In the genomic region with DNA sequence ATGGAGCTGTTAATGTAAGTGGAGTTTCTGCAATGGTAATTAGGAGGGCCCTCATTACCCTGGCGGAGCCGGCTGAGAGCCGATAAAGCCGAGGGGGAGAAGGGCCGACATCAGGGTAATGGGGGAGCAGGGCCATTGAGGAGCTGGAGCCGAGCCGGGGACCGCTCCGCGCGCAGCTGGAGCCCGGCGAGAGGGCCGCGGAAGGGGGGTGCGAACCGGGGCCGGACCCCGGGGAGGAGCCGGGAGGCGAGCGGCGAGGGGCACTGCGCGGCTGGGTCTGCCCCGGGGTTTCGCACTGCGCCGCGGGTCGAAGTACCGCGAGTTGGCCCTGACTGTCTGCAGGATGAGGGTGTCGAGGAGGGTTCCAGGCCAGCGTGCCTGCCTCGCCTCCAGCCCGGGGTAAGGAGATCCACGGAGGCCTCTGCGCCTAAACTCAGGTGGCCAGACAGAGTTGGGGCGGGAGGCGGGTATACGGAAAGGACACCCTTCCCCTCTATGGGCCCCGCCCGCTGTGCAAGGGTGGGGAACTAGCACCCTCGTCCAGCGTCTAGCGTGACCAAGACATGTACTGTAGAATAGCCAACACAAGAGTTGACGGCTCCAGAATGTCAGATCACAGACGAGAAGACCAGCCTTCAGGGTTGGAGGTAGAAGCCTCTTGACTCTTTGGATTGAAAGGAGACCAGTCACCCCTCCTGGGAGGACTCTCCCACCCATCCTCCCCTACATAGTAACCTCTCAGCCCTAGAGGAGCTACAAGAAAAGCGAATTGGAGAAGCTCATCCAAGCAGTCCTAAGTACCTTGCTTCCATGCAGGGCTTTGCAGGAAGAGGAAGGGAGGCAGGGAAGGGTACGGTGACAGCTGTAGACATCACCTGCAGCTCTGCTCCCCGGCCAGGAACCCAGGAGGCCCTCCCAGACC, we compare ENCODE assay signal across 14 cellular contexts. TPM values are rescaled to one million over a fixed set of nuclear protein-coding genes. Genes with fewer than 3 reads are reported as not detected.
DNase-seq lines count a peak whose midpoint lies in the region; ATAC-seq, FAIRE-seq and TF ChIP-seq lines count a peak whose summit lies in the region.
"Had no signal": no experiment of that assay in that cellular context is flagged by ENCODE, and none has a peak within 500 bp of the region (broad histone marks: within the 10 kb centered on the region; RNA-seq: fewer than 3 reads in every experiment).

No MANE protein-coding gene starts in this region.

- DNase-seq in stimulated activated CD4-positive, alpha-beta T cell treated with anti-CD3 and anti-CD28 coated beads, Interleukin-15, amount 100 ng/mL, for 24 hours, result peak; percentile 15
- DNase-seq in stimulated activated CD4-positive, alpha-beta T cell treated with anti-CD3 and anti-CD28 coated beads, Interleukin-4, amount 100 ng/mL, for 24 hours, result no peak
- DNase-seq in dorsolateral prefrontal cortex (peak in 1 of 10 donors; percentile 58), urothelium cell line (ENCODE audit: low spot score) (no peak), Caco-2 (no peak), SIG-M5 treated with dmso at 0.1 percent for 504 hours (lab: John Stamatoyannopoulos, UW; ENCODE audit: unreplicated experiment) (no peak), Kasumi-1 (lab: John Stamatoyannopoulos, UW) (no peak)
- no peak for DNase-seq in naive thymus-derived CD4-positive, alpha-beta T cell
- DNase-seq: activated gamma-delta T cell had no signal

- peaks cover 0 to 6% of the 10 kb centered on the region in 2 donors for H3K4me1 ChIP-seq in naive thymus-derived CD4-positive, alpha-beta T cell (ENCODE audit: control insufficient read depth in 2 of 2, insufficient read depth in 2 of 2, low read length in 2 of 2)
- no peaks in the 10 kb centered on the region for H3K4me1 ChIP-seq in Caco-2
- H3K4me1 ChIP-seq: BLaER1 had no signal

- H3K9me3 ChIP-seq in naive thymus-derived CD4-positive, alpha-beta T cell (ENCODE audit: control insufficient read depth in 2 of 3, low read length in 3 of 3), result no peaks in the 10 kb centered on the region
- no peaks in the 10 kb centered on the region for H3K9me3 ChIP-seq in Caco-2
- H3K9me3 ChIP-seq: prostate gland had no signal

- H3K4me3 Mint-ChIP-seq in naive thymus-derived CD4-positive, alpha-beta T cell, result peak overlapping the region in 7 of 10 donors; percentile 7 to 56 (median 34)
- H3K4me3 Mint-ChIP-seq in Caco-2 (ENCODE audit: unreplicated experiment), result no peak overlapping the region

- H3K27me3 ChIP-seq in dorsolateral prefrontal cortex, result peaks cover 0 to 24% (median 5%) of the 10 kb centered on the region in 45 donors
- H3K27me3 ChIP-seq in naive thymus-derived CD4-positive, alpha-beta T cell (ENCODE audit: control insufficient read depth in 2 of 2, insufficient read depth in 2 of 2, low read length in 2 of 2), result peaks cover 0 to 17% of the 10 kb centered on the region in 2 donors
- H3K27me3 ChIP-seq in Caco-2 (replicated peaks; ENCODE audit: control insufficient read depth, insufficient read depth, low read length), result no peaks in the 10 kb centered on the region

- H3K4me3 ChIP-seq in dorsolateral prefrontal cortex (peak overlapping the region; percentile 21 to 69 (median 52)), Caco-2 (ENCODE audit: low read depth, low read length) (no peak overlapping the region)
- H3K4me3 ChIP-seq in naive thymus-derived CD4-positive, alpha-beta T cell (ENCODE audit: low read length), result no peak overlapping the region
- H3K4me3 ChIP-seq: BLaER1 had no signal

- POLR2A ChIA-PET in naive thymus-derived CD4-positive, alpha-beta T cell (lab: Charles Lee), result no interaction called here
- POLR2A ChIA-PET in Caco-2 (lab: Charles Lee), result no interaction called here

- peak overlapping the region in 10 of 59 donors; percentile 2 to 65 (median 27) for H3K27ac ChIP-seq in dorsolateral prefrontal cortex
- no peak overlapping the region for H3K27ac ChIP-seq in naive thymus-derived CD4-positive, alpha-beta T cell (ENCODE audit: low read depth, low read length)
- H3K27ac ChIP-seq: BLaER1, prostate gland, RWPE1 had no signal

- peaks cover 74 to 85% (median 78%) of the 10 kb centered on the region in 5 donors for H3K27me3 Mint-ChIP-seq in naive thymus-derived CD4-positive, alpha-beta T cell
- H3K27me3 Mint-ChIP-seq in Caco-2 (ENCODE audit: insufficient read depth, unreplicated experiment), result peaks cover 1% of the 10 kb centered on the region

- H3K27ac Mint-ChIP-seq in naive thymus-derived CD4-positive, alpha-beta T cell, result no peak overlapping the region
- no peak overlapping the region for H3K27ac Mint-ChIP-seq in Caco-2 (ENCODE audit: unreplicated experiment)
- H3K27ac Mint-ChIP-seq: IgD-negative memory B cell had no signal

- FAIRE-seq in urothelium cell line (lab: Jason Lieb, UNC), result peak; percentile 46

- ATAC-seq in naive thymus-derived CD4-positive, alpha-beta T cell, result no peak

- H3K9me3 Mint-ChIP-seq in naive thymus-derived CD4-positive, alpha-beta T cell, result peaks cover 0 to 2% (median 0%) of the 10 kb centered on the region in 11 donors
- H3K9me3 Mint-ChIP-seq in Caco-2 (ENCODE audit: unreplicated experiment), result no peaks in the 10 kb centered on the region

- H3K36me3 ChIP-seq in naive thymus-derived CD4-positive, alpha-beta T cell (ENCODE audit: control insufficient read depth in 2 of 3, insufficient read depth in 3 of 3, low read length in 3 of 3), result no peaks in the 10 kb centered on the region
- no peaks in the 10 kb centered on the region for H3K36me3 ChIP-seq in Caco-2 (ENCODE audit: control insufficient read depth, insufficient read depth, low read length)
- H3K36me3 ChIP-seq: BLaER1, prostate gland had no signal

- CTCF ChIA-PET in naive thymus-derived CD4-positive, alpha-beta T cell (lab: Charles Lee), result no interaction called here
- CTCF ChIA-PET in Caco-2 (lab: Charles Lee), result interaction anchor here (0.5 kb wide), 1 partner anchor 13 kb away, joined by 3 read pairs; no protein-coding TSS in a partner anchor

- TF ChIP-seq CTCF in dorsolateral prefrontal cortex (IDR thresholded peaks at IDR 0.05 in 54 of 56, conservative IDR thresholded peaks at IDR 0.05 in 2 of 56; ENCODE audit: low read depth in 1 of 56, partially characterized antibody in 56 of 56) (no peak), Caco-2 (IDR thresholded peaks at IDR 0.05; ENCODE audit: insufficient read depth in 1 of 2, low read depth in 1 of 2, low read length in 1 of 2, severe bottlenecking in 1 of 2, unreplicated experiment in 1 of 2) (no peak)

- intact Hi-C loops in dorsolateral prefrontal cortex (cut with DNase I), result loop anchor here (5.0 to 10.0 kb wide), 2 partner anchors 158 to 490 kb away; a partner anchor contains a TSS
- intact Hi-C loops in naive thymus-derived CD4-positive, alpha-beta T cell (cut with micrococcal nuclease), result no loop called here
- intact Hi-C loops in Caco-2 (cut with micrococcal nuclease; ENCODE audit: unreplicated experiment), result no loop called here

- BruUV-seq in Caco-2 (replicated peaks; lab: Mats Ljungman, UMichigan), result no TSS peak

- peaks cover 0 to 9% (median 0%) of the 10 kb centered on the region in 7 donors for H3K4me1 Mint-ChIP-seq in naive thymus-derived CD4-positive, alpha-beta T cell
- no peaks in the 10 kb centered on the region for H3K4me1 Mint-ChIP-seq in Caco-2 (ENCODE audit: low read depth, unreplicated experiment)

- peaks cover 0 to 4% (median 0%) of the 10 kb centered on the region in 5 donors for H3K36me3 Mint-ChIP-seq in naive thymus-derived CD4-positive, alpha-beta T cell
- H3K36me3 Mint-ChIP-seq in Caco-2 (ENCODE audit: insufficient read depth, unreplicated experiment), result no peaks in the 10 kb centered on the region

RNA-seq across cellular contexts. Expression of a gene that starts 55.2 kb away (rescaled TPM):
- total RNA-seq in dorsolateral prefrontal cortex (under 1 TPM in 3 of 120 experiments, not detected in 117; 0.15 to 0.28 (median 0.19) TPM), Caco-2 (2022) (not detected in 2 replicates)
- total RNA-seq in naive thymus-derived CD4-positive, alpha-beta T cell, result not detected
- not detected for polyA plus RNA-seq in naive thymus-derived CD4-positive, alpha-beta T cell
- total RNA-seq: prostate gland, ureter had no signal
- polyA plus RNA-seq: IgD-negative memory B cell had no signal

Comparison
In these comparisons a context has a peak if more than half of its experiments do, and no peak if none do; other contexts are left out.
1. H3K4me3 ChIP-seq: peak in dorsolateral prefrontal cortex (59 of 59); none in naive thymus-derived CD4-positive, alpha-beta T cell (single experiment) and Caco-2 (single experiment).
2. intact Hi-C loops: an anchor here in dorsolateral prefrontal cortex (5.0 to 10.0 kb wide); none called in naive thymus-derived CD4-positive, alpha-beta T cell and Caco-2.